In the genomic region with DNA sequence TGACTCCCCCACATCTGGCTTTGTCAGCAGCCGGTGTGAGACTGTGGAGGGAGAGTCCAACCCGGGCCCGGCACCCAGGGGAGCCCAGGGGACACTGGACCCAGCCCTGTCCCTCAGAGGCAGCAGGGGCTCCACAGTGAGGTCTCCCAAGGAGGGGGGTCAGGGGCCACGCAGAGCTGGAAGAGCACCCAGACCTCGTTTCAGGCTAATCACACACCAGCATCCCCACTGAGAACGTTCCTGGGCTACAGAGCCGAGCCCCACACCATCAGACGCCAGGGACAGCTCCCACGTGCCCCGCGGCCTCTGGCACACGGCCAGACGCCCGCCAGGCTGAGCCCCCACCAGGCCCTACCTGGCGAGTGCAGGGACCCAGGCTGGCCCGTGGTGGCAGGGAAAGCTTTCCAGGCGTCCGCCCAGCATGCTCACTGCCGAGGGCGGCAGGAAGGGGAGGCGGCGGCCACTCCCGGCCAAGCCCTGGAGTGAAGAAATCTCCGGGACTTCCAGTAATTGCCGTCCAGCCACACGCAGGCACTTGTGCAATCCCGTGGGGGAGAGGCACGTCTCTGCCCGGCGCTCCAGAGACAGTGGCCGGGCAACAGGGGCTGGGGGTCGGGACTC, we compare ENCODE assay signal across 9 cellular contexts. TPM values are rescaled to one million over a fixed set of nuclear protein-coding genes. Genes with fewer than 3 reads are reported as not detected.
A peak's percentile ranks its signal among the peaks of the same experiment; 100 is the strongest.
DNase-seq lines count a peak whose midpoint lies in the region; ATAC-seq and TF ChIP-seq lines count a peak whose summit lies in the region.
"Had no signal": no experiment of that assay in that cellular context is flagged by ENCODE, and none has a peak within 500 bp of the region (broad histone marks: within the 10 kb centered on the region; RNA-seq: fewer than 3 reads in every experiment).

No MANE protein-coding gene starts in this region.

- RAD21 ChIA-PET in HCT116 (lab: Charles Lee; ENCODE audit: low non-redundant PET in 1 of 2, low total read pairs in 2 of 2, uncharacterized antibody in 2 of 2, unreplicated experiment in 2 of 2), result no interaction called here

- POLR2A ChIA-PET in HCT116 (lab: Charles Lee), result no interaction called here

- no peaks in the 10 kb centered on the region for H3K9me2 ChIP-seq in HCT116 (ENCODE audit: insufficient read depth)

- no peak for DNase-seq in HCT116 (ENCODE audit: low read depth, low spot score)
- DNase-seq in astrocyte of the hippocampus (ENCODE audit: low read depth, low spot score), result peak; percentile 84
- peak; percentile 96 for DNase-seq in hepatic stellate cell (ENCODE audit: low spot score)
- peak; percentile 53 for DNase-seq in skeletal muscle cell (ENCODE audit: low read depth)
- DNase-seq in effector CD4-positive, alpha-beta T cell, result no peak
- no peak for DNase-seq in NCI-H446 treated with DMSO at 0.1 percent for 48 hours (lab: John Stamatoyannopoulos, UW)
- no peak for DNase-seq in activated T-cell treated with anti-CD3 and anti-CD28 coated beads, Interleukin-2, amount 50 U/mL, for 48 hours
- no peak for DNase-seq in NCI-H1105 (lab: John Stamatoyannopoulos, UW)
- DNase-seq: NCI-H2081 had no signal

- H3K4me1 ChIP-seq in HCT116 (ENCODE audit: control insufficient read depth in 1 of 2, insufficient read depth in 2 of 2, low read length in 2 of 2), result peaks cover 0 to 6% of the 10 kb centered on the region in 2 experiments; a peak in 1 of 4 replicates

- peaks cover 0 to 21% of the 10 kb centered on the region in 2 experiments; a peak in 3 of 4 replicates for H3K36me3 ChIP-seq in HCT116 (ENCODE audit: control insufficient read depth in 1 of 2, insufficient read depth in 2 of 2, low read length in 2 of 2)

- no peaks in the 10 kb centered on the region for H4K20me1 ChIP-seq in HCT116 (ENCODE audit: insufficient read depth)

- H3K27me3 ChIP-seq in HCT116 (ENCODE audit: insufficient read depth, low read length), result no peaks in the 10 kb centered on the region

- intact Hi-C loops in HCT116 (cut with micrococcal nuclease), result no loop called here

- H3K9ac ChIP-seq in HCT116 (ENCODE audit: low read length), result no peak overlapping the region

- CTCF ChIA-PET in HCT116 (lab: Charles Lee), result no interaction called here

- TF ChIP-seq POLR2A in HCT116 (IDR thresholded peaks at IDR 0.05; ENCODE audit: borderline replicate concordance, extremely low read depth, insufficient read depth, insufficient read length), result no peak

- H3K9me3 ChIP-seq in HCT116 (ENCODE audit: control insufficient read depth in 1 of 2, insufficient read depth in 1 of 2, low read depth in 1 of 2, low read length in 2 of 2), result no peaks in the 10 kb centered on the region

- H3K79me2 ChIP-seq in HCT116 (ENCODE audit: insufficient read depth, low read length), result peaks cover 51% of the 10 kb centered on the region; the same call in 1 of the 2 replicates

- no peak for ATAC-seq in HCT116

- no peak for TF ChIP-seq RAD21 in HCT116 (IDR thresholded peaks at IDR 0.05; ENCODE audit: low read depth)

- H3K4me3 ChIP-seq in HCT116 (replicated peaks in 1 of 2; ENCODE audit: low read depth in 1 of 2, low read length in 2 of 2), result no peak overlapping the region
- peak overlapping the region; percentile 29 for H3K4me3 ChIP-seq in skeletal muscle cell (ENCODE audit: low read depth, low read length)

- H3K4me2 ChIP-seq in HCT116 (ENCODE audit: low read length), result no peak overlapping the region

- no TSS peak for BruUV-seq in HCT116 (replicated peaks; lab: Mats Ljungman, UMichigan)

- TF ChIP-seq CTCF in HCT116 (IDR thresholded peaks at IDR 0.05 in 2 of 3, conservative IDR thresholded peaks at IDR 0.05 in 1 of 3; ENCODE audit: borderline replicate concordance in 1 of 3, insufficient read depth in 1 of 3, low read depth in 2 of 3, low read length in 2 of 3), result no peak

- H3K27ac ChIP-seq in HCT116 (ENCODE audit: low read depth, low read length), result peak overlapping the region; percentile 18; the same call in 1 of the 2 replicates

- H2AFZ ChIP-seq in HCT116 (ENCODE audit: low read depth, low read length, poor library complexity, severe bottlenecking), result no peak overlapping the region

TF ChIP-seq in HCT116, 20 proteins besides CTCF, POLR2A, EP300 and RAD21:
- TF ChIP-seq REST (IDR thresholded peaks at IDR 0.05; ENCODE audit: low read depth) (no peak), CBX3 (IDR thresholded peaks at IDR 0.05; ENCODE audit: low read depth) (no peak), SIN3A (IDR thresholded peaks at IDR 0.05; ENCODE audit: low read depth) (no peak), ZBTB33 (IDR thresholded peaks at IDR 0.05; ENCODE audit: extremely low read depth, insufficient replicate concordance, low read length) (no peak), ZFX (IDR thresholded peaks at IDR 0.05) (no peak), JUND (IDR thresholded peaks at IDR 0.05) (no peak), ELF1 (IDR thresholded peaks at IDR 0.05; ENCODE audit: borderline replicate concordance, low read depth) (no peak), EZH2phosphoT487 (IDR thresholded peaks at IDR 0.05; ENCODE audit: borderline replicate concordance) (no peak), SP1 (IDR thresholded peaks at IDR 0.05; ENCODE audit: low read depth) (no peak), CEBPB (IDR thresholded peaks at IDR 0.05; ENCODE audit: low read depth) (no peak), SRF (IDR thresholded peaks at IDR 0.05; ENCODE audit: low read depth) (no peak), EZH2 (IDR thresholded peaks at IDR 0.05) (no peak), POLR2AphosphoS5 (IDR thresholded peaks at IDR 0.05; ENCODE audit: low read depth, low read length) (no peak), ZNF274 (IDR thresholded peaks at IDR 0.05; ENCODE audit: low read depth, low read length) (no peak), TCF7L2 (IDR thresholded peaks at IDR 0.05; ENCODE audit: borderline replicate concordance, extremely low read depth, insufficient read depth, insufficient read length) (no peak)
- TF ChIP-seq, protein P1, sequence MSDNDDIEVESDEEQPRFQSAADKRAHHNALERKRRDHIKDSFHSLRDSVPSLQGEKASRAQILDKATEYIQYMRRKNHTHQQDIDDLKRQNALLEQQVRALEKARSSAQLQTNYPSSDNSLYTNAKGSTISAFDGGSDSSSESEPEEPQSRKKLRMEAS (IDR thresholded peaks at IDR 0.05), result no peak

RNA-seq across cellular contexts. Expression of gene SBNO2, which starts 19.2 kb away (rescaled TPM):
- total RNA-seq in HCT116 (2021; ENCODE audit: unreplicated experiment), result 66.4 TPM
- polyA plus RNA-seq in HCT116 (2012), result 35.8 and 46.2 TPM in 2 replicates

RNA-seq across cellular contexts. Expression of gene STK11, which starts 50.7 kb away (rescaled TPM):
- total RNA-seq in HCT116 (2021; ENCODE audit: unreplicated experiment), result 86.9 TPM
- polyA plus RNA-seq in HCT116 (2012), result 67.3 and 71.4 TPM in 2 replicates

RNA-seq across cellular contexts. Expression of gene GPX4, which starts 51.0 kb away (rescaled TPM):
- 481 TPM for total RNA-seq in HCT116 (2021; ENCODE audit: unreplicated experiment)
- polyA plus RNA-seq in HCT116 (2012), result 810 and 823 TPM in 2 replicates

RNA-seq across cellular contexts. Expression of gene POLR2E, which starts 59.7 kb away (rescaled TPM):
- 281 TPM for total RNA-seq in HCT116 (2021; ENCODE audit: unreplicated experiment)
- 280 and 302 TPM in 2 replicates for polyA plus RNA-seq in HCT116 (2012)

Comparison
In these comparisons a context has a peak if more than half of its experiments do, and no peak if none do; other contexts are left out.
1. DNase-seq: peak in astrocyte of the hippocampus (single experiment), hepatic stellate cell (single experiment) and skeletal muscle cell (single experiment); none in HCT116 (single experiment), effector CD4-positive, alpha-beta T cell (single experiment), NCI-H446 treated with DMSO at 0.1 percent for 48 hours (single experiment), activated T-cell treated with anti-CD3 and anti-CD28 coated beads, Interleukin-2, amount 50 U/mL, for 48 hours (0 of 2) and NCI-H1105 (single experiment).